Comparison of ENCODE assay signal across 24 cellular contexts in genomic region chr2:128302744-128303067, GRCh38. TPM values are rescaled to one million over a fixed set of nuclear protein-coding genes. Genes with fewer than 3 reads are reported as not detected.
DNase-seq lines count a peak whose midpoint lies in the region; ATAC-seq and TF ChIP-seq lines count a peak whose summit lies in the region.
"Had no signal": no experiment of that assay in that cellular context is flagged by ENCODE, and none has a peak within 500 bp of the region (broad histone marks: within the 10 kb centered on the region; RNA-seq: fewer than 3 reads in every experiment).

No MANE protein-coding gene starts in this region.

- no peak overlapping the region for H3K4me2 ChIP-seq in IMR-90 (ENCODE audit: low read depth, low read length)
- H3K4me2 ChIP-seq: SK-N-SH had no signal

- peak overlapping the region; percentile 92; the same call in 1 of the 2 replicates for H3K23ac ChIP-seq in IMR-90 (ENCODE audit: low read depth, low read length)

- peak overlapping the region; percentile 99 for H3K4ac ChIP-seq in IMR-90 (ENCODE audit: low read depth, low read length)

- H3K4me1 Mint-ChIP-seq in memory B cell: peaks cover 41% of the 10 kb centered on the region
- H3K4me1 Mint-ChIP-seq in activated CD8-positive, alpha-beta T cell treated with anti-CD3 and anti-CD28 coated beads, Interleukin-2, amount 10 ng/mL, durations not matched to agents 7 days and 5 days (ENCODE audit: low read depth): no peaks in the 10 kb centered on the region
- H3K4me1 Mint-ChIP-seq: activated CD8-positive, alpha-beta memory T cell treated with anti-CD3 and anti-CD28 coated beads, Interleukin-2, amount 10 ng/mL, durations not matched to agents 7 days and 5 days had no signal

- peak overlapping the region; percentile 97 for H2BK5ac ChIP-seq in IMR-90 (ENCODE audit: low read depth, low read length, poor library complexity, severe bottlenecking)

- H3K4me3 ChIP-seq in IMR-90 (ENCODE audit: insufficient read depth, low read depth, low read length) (no peak overlapping the region), ascending aorta (no peak overlapping the region), stomach (no peak overlapping the region)
- H3K4me3 ChIP-seq: GM12878 had no signal

- TF ChIP-seq CTCF in IMR-90 (conservative IDR thresholded peaks at IDR 0.05; ENCODE audit: low read depth, low read length) (no peak), ascending aorta (IDR thresholded peaks at IDR 0.05) (no peak), stomach (IDR thresholded peaks at IDR 0.05) (no peak)

- TF ChIP-seq POLR2A in IMR-90 (IDR thresholded peaks at IDR 0.05; ENCODE audit: low read depth, low read length) (no peak), stomach (IDR thresholded peaks at IDR 0.05) (no peak)

- peak overlapping the region; percentile 69 to 95; a peak in 2 of 4 replicates for H4K8ac ChIP-seq in IMR-90 (ENCODE audit: low read depth in 2 of 2, low read length in 2 of 2)

- H3K56ac ChIP-seq in IMR-90 (ENCODE audit: extremely low read depth, insufficient read depth, low read length): no peak overlapping the region

- H3K9me3 Mint-ChIP-seq in memory B cell: peaks cover 3% of the 10 kb centered on the region
- H3K9me3 Mint-ChIP-seq in activated CD8-positive, alpha-beta T cell treated with anti-CD3 and anti-CD28 coated beads, Interleukin-2, amount 10 ng/mL, durations not matched to agents 7 days and 5 days (ENCODE audit: insufficient read depth): no peaks in the 10 kb centered on the region
- H3K9me3 Mint-ChIP-seq: nephron progenitor cell had no signal

- no peak for TF ChIP-seq RAD21 in IMR-90 (IDR thresholded peaks at IDR 0.05; ENCODE audit: low read length)

- POLR2A ChIA-PET in IMR-90 (lab: Charles Lee; ENCODE audit: unreplicated experiment): no interaction called here
- POLR2A ChIA-PET in activated CD8-positive, alpha-beta T cell treated with anti-CD3 and anti-CD28 coated beads, Interleukin-2, amount 10 ng/mL, durations not matched to agents 7 days and 5 days (lab: Charles Lee): no interaction called here

- H4K91ac ChIP-seq in IMR-90 (ENCODE audit: insufficient read depth, low read depth, low read length): peak overlapping the region; percentile 97

- peaks cover 54% of the 10 kb centered on the region for H3K9me1 ChIP-seq in IMR-90 (ENCODE audit: insufficient read depth, low read length)

- H2BK120ac ChIP-seq in IMR-90 (ENCODE audit: low read depth, low read length): peak overlapping the region; percentile 99

- CTCF ChIA-PET in IMR-90 (lab: Yijun Ruan, JAX): no interaction called here
- CTCF ChIA-PET in activated CD8-positive, alpha-beta T cell treated with anti-CD3 and anti-CD28 coated beads, Interleukin-2, amount 10 ng/mL, durations not matched to agents 7 days and 5 days (lab: Charles Lee): no interaction called here

- no peak overlapping the region for H3K4me3 Mint-ChIP-seq in memory B cell
- H3K4me3 Mint-ChIP-seq in activated CD8-positive, alpha-beta T cell treated with anti-CD3 and anti-CD28 coated beads, Interleukin-2, amount 10 ng/mL, durations not matched to agents 7 days and 5 days: no peak overlapping the region
- H3K4me3 Mint-ChIP-seq: activated CD8-positive, alpha-beta memory T cell treated with anti-CD3 and anti-CD28 coated beads, Interleukin-2, amount 10 ng/mL, durations not matched to agents 7 days and 5 days; B cell; nephron progenitor cell had no signal

- peak overlapping the region; percentile 15; the same call in 1 of the 2 replicates for H3K9ac ChIP-seq in IMR-90 (ENCODE audit: low read depth, low read length)
- H3K9ac ChIP-seq: SK-N-SH had no signal

- ATAC-seq in IMR-90 (ENCODE audit: low read depth) (no peak), memory B cell (ENCODE audit: low read depth) (no peak), GM21737 (IDR thresholded peaks at IDR 0.05; ENCODE audit: unreplicated experiment) (no peak)
- no peak for ATAC-seq in activated CD8-positive, alpha-beta T cell treated with anti-CD3 and anti-CD28 coated beads, Interleukin-2, amount 10 ng/mL, durations not matched to agents 7 days and 5 days
- ATAC-seq: activated CD8-positive, alpha-beta memory T cell treated with anti-CD3 and anti-CD28 coated beads, Interleukin-2, amount 10 ng/mL, durations not matched to agents 7 days and 5 days; GM12878; PC-3 had no signal

- intact Hi-C loops in IMR-90 (cut with micrococcal nuclease) (no loop called here), ascending aorta (cut with DNase I) (loop anchor here (10.0 kb wide), 1 partner anchor 118 kb away; no protein-coding TSS in a partner anchor), stomach (cut with DNase I; ENCODE audit: low total_unique reads) (loop anchor here (10.0 kb wide), 1 partner anchor 128 kb away; no protein-coding TSS in a partner anchor)

- peak overlapping the region; percentile 79 for H3K14ac ChIP-seq in IMR-90 (replicated peaks; ENCODE audit: low read depth, low read length)

- H3K36me3 Mint-ChIP-seq in memory B cell: peaks cover 14% of the 10 kb centered on the region
- H3K36me3 Mint-ChIP-seq in activated CD8-positive, alpha-beta T cell treated with anti-CD3 and anti-CD28 coated beads, Interleukin-2, amount 10 ng/mL, durations not matched to agents 7 days and 5 days (ENCODE audit: low read depth): no peaks in the 10 kb centered on the region
- H3K36me3 Mint-ChIP-seq: activated CD8-positive, alpha-beta memory T cell treated with anti-CD3 and anti-CD28 coated beads, Interleukin-2, amount 10 ng/mL, durations not matched to agents 7 days and 5 days had no signal

- H3K9me3 ChIP-seq in IMR-90 (ENCODE audit: control insufficient read depth, insufficient read depth, low read length) (no peaks in the 10 kb centered on the region), ascending aorta (no peaks in the 10 kb centered on the region), stomach (no peaks in the 10 kb centered on the region)
- H3K9me3 ChIP-seq: SK-N-SH had no signal

- H2BK20ac ChIP-seq in IMR-90 (ENCODE audit: low read depth, low read length): peak overlapping the region; percentile 80

- peak overlapping the region; percentile 97 for H2AK5ac ChIP-seq in IMR-90 (ENCODE audit: low read depth, low read length)

- in situ Hi-C loops in IMR-90 (cut with MboI; ENCODE audit: low sequenced_read_pairs): loop anchor here (25.0 kb wide), 1 partner anchor 415 kb away; the partner anchor contains the start of gene AMMECR1L

- peak overlapping the region; percentile 97 for H3K27ac ChIP-seq in IMR-90 (ENCODE audit: insufficient read depth, low read length)
- H3K27ac ChIP-seq in ascending aorta: peak overlapping the region; percentile 68 to 81
- peak overlapping the region in 3 of 5 donors; percentile 22 to 85 (median 77) for H3K27ac ChIP-seq in stomach

- H2AFZ ChIP-seq in IMR-90 (replicated peaks; ENCODE audit: low read length, poor library complexity): no peak overlapping the region

- peaks cover 72% of the 10 kb centered on the region for H3K4me1 ChIP-seq in IMR-90 (ENCODE audit: control insufficient read depth, insufficient read depth, low read length)
- H3K4me1 ChIP-seq in ascending aorta: peaks cover 10 to 33% of the 10 kb centered on the region in 2 donors
- peaks cover 42 to 83% (median 68%) of the 10 kb centered on the region in 4 donors for H3K4me1 ChIP-seq in stomach

- TF ChIP-seq EP300 in stomach (IDR thresholded peaks at IDR 0.05): no peak

- no peak overlapping the region for H2AK9ac ChIP-seq in IMR-90 (replicated peaks; ENCODE audit: low read depth, low read length, poor library complexity)

- H3K27ac Mint-ChIP-seq in memory B cell: peak overlapping the region; percentile 67
- no peak overlapping the region for H3K27ac Mint-ChIP-seq in activated CD8-positive, alpha-beta T cell treated with anti-CD3 and anti-CD28 coated beads, Interleukin-2, amount 10 ng/mL, durations not matched to agents 7 days and 5 days
- H3K27ac Mint-ChIP-seq: activated CD8-positive, alpha-beta memory T cell treated with anti-CD3 and anti-CD28 coated beads, Interleukin-2, amount 10 ng/mL, durations not matched to agents 7 days and 5 days; nephron progenitor cell had no signal

- H4K20me1 ChIP-seq in IMR-90 (ENCODE audit: insufficient read depth, low read length): peaks cover 61% of the 10 kb centered on the region

- peak overlapping the region; percentile 87; the same call in 2 of the 3 replicates for H2BK15ac ChIP-seq in IMR-90 (ENCODE audit: low read depth, low read length)

- no peaks in the 10 kb centered on the region for H3K27me3 Mint-ChIP-seq in memory B cell
- H3K27me3 Mint-ChIP-seq in activated CD8-positive, alpha-beta T cell treated with anti-CD3 and anti-CD28 coated beads, Interleukin-2, amount 10 ng/mL, durations not matched to agents 7 days and 5 days (ENCODE audit: low read depth): no peaks in the 10 kb centered on the region
- H3K27me3 Mint-ChIP-seq: activated CD8-positive, alpha-beta memory T cell treated with anti-CD3 and anti-CD28 coated beads, Interleukin-2, amount 10 ng/mL, durations not matched to agents 7 days and 5 days; B cell had no signal

- no TSS peak for BruUV-seq in IMR-90 (replicated peaks; lab: Mats Ljungman, UMichigan)

- WGBS in IMR-90 (ENCODE audit: extremely low coverage in 2 of 2, insufficient read length in 1 of 2), 2 experiments: 80% methylated on average over 2 of the region's 8 CpGs; no CpG with 5 or more reads in 1 of the 2 experiments
- WGBS in stomach, 5 donors: 83 to 88% (median 85%) methylated on average over 8 of the region's 8 CpGs

- H3K18ac ChIP-seq in IMR-90 (ENCODE audit: low read depth, low read length): peak overlapping the region; percentile 80

- dilution Hi-C loops in IMR-90 (cut with HindIII; ENCODE audit: low sequenced_read_pairs, unreplicated experiment): no loop called here

- peaks cover 43% of the 10 kb centered on the region for H3K36me3 ChIP-seq in IMR-90 (ENCODE audit: control insufficient read depth, insufficient read depth, low read length)
- H3K36me3 ChIP-seq in ascending aorta: no peaks in the 10 kb centered on the region
- no peaks in the 10 kb centered on the region for H3K36me3 ChIP-seq in stomach

- peaks cover 49 to 91% of the 10 kb centered on the region in 2 experiments for H3K79me1 ChIP-seq in IMR-90 (ENCODE audit: low read depth in 1 of 2, low read length in 2 of 2)

- no peak for DNase-seq in IMR-90
- DNase-seq in ascending aorta (ENCODE audit: low spot score in 2 of 2): no peak
- DNase-seq in memory B cell (ENCODE audit: low spot score in 2 of 2): no peak
- DNase-seq in stomach: no peak
- DNase-seq in stimulated activated CD4-positive, alpha-beta T cell treated with anti-CD3 and anti-CD28 coated beads, Interleukin-1b, Interleukin-23, amount 100 ng/mL, for 48 hours: no peak
- no peak for DNase-seq in superior temporal gyrus (ENCODE audit: extremely low spot score)
- DNase-seq in activated CD8-positive, alpha-beta T cell treated with anti-CD3 and anti-CD28 coated beads, Interleukin-2, amount 10 ng/mL, durations not matched to agents 7 days and 5 days: no peak
- DNase-seq: activated CD4-positive, CD25-positive, alpha-beta regulatory T cell treated with anti-CD3 and anti-CD28 coated beads, Interleukin-2, amount 50 U/mL, for 72 hours; activated CD8-positive, alpha-beta memory T cell treated with anti-CD3 and anti-CD28 coated beads, Interleukin-2, amount 10 ng/mL, durations not matched to agents 7 days and 5 days; central memory CD4-positive, alpha-beta T cell; effector CD8-positive, alpha-beta T cell; GF-D8; HCEC 1CT; Kasumi-1; mesendoderm; NCI-H1417 treated with DMSO at 0.1 percent for 48 hours; NCI-H526 treated with DMSO at 0.1 percent for 48 hours; nephron progenitor cell; PC-3; SK-N-SH; T-helper 9 cell had no signal

- H3K27me3 ChIP-seq in IMR-90 (ENCODE audit: control insufficient read depth, insufficient read depth, low read length) (no peaks in the 10 kb centered on the region), ascending aorta (no peaks in the 10 kb centered on the region), stomach (no peaks in the 10 kb centered on the region)

- H4K5ac ChIP-seq in IMR-90 (ENCODE audit: low read depth, low read length): peak overlapping the region; percentile 85

RNA-seq across cellular contexts. Expression of gene HS6ST1, which starts 16.0 kb away (rescaled TPM):
- total RNA-seq in IMR-90 (2012; rRNA removed) (29.7 and 29.9 TPM in 2 replicates), ascending aorta (42.7 TPM), stomach (100 to 1,000 TPM in 1 of 5 donors, 10 to 100 TPM in 2, 1 to 10 TPM in 2; 2.9 to 178 (median 20.7) TPM)
- polyA plus RNA-seq in IMR-90 (2012; rRNA removed) (36.9 and 39.7 TPM in 2 replicates), stomach (10 to 100 TPM in 2 of 3 donors, 1 to 10 TPM in 1; 5.8 to 15.2 (median 10.5) TPM)
- polyA plus RNA-seq in IMR-90 (2012; cell fraction: cytosol; rRNA removed): 22.1 and 48.3 TPM in 2 replicates
- 21.0 and 34.4 TPM in 2 replicates for polyA plus RNA-seq in IMR-90 (2012; cell fraction: nucleus; rRNA removed; ENCODE audit: low replicate concordance)
- total RNA-seq in activated CD8-positive, alpha-beta T cell treated with anti-CD3 and anti-CD28 coated beads, Interleukin-2, amount 10 ng/mL, durations not matched to agents 7 days and 5 days: 1 to 10 TPM; 7.1 to 8.1 TPM
